ENCODE assay signal across 8 cellular contexts in genomic region chr19:43534811-43535761, GRCh38. TPM values are rescaled to one million over a fixed set of nuclear protein-coding genes. Genes with fewer than 3 reads are reported as not detected.
A peak's percentile ranks its signal among the peaks of the same experiment; 100 is the strongest.
DNase-seq lines count a peak whose midpoint lies in the region; ATAC-seq, FAIRE-seq and TF ChIP-seq lines count a peak whose summit lies in the region.

No MANE protein-coding gene starts in this region.

- no peaks in the 10 kb centered on the region for H3K27me3 Mint-ChIP-seq in stimulated activated memory B cell treated with anti-CD40 and anti-IgM and Interleukin-4, amounts not matched to agents 10 μg/mL and 1 μg/mL and 100 μg/mL, for 72 hours

- no peak overlapping the region for H3K9ac ChIP-seq in HepG2 (ENCODE audit: insufficient read depth, low read depth, low read length)

- 0 out of 2 replicates have a peak, but pooled peaks have one; percentile 18 for TF ChIP-seq RAD21 in HepG2 (CRISPR knock-in tag; IDR thresholded peaks at IDR 0.05)

- H3K4me2 ChIP-seq in HepG2 (ENCODE audit: low read depth, low read length): no peak overlapping the region

- no peaks in the 10 kb centered on the region for H3K79me2 ChIP-seq in HepG2 (ENCODE audit: insufficient read depth, low read length)

- peaks cover 34% of the 10 kb centered on the region for H3K36me3 Mint-ChIP-seq in stimulated activated memory B cell treated with anti-CD40 and anti-IgM and Interleukin-4, amounts not matched to agents 10 μg/mL and 1 μg/mL and 100 μg/mL, for 72 hours

- H3K4me3 ChIP-seq in HepG2 (replicated peaks in 1 of 3; ENCODE audit: insufficient read depth in 1 of 3, low read depth in 2 of 3, low read length in 3 of 3): no peak overlapping the region

- peak; percentile 72 for ATAC-seq in HepG2
- ATAC-seq in stimulated activated memory B cell treated with anti-CD40 and anti-IgM and Interleukin-4, amounts not matched to agents 10 μg/mL and 1 μg/mL and 100 μg/mL, for 72 hours: no peak
- ATAC-seq in HG03378 (IDR thresholded peaks at IDR 0.05; ENCODE audit: unreplicated experiment): no peak
- no peak for ATAC-seq in GM18909 (IDR thresholded peaks at IDR 0.05; ENCODE audit: poor library complexity, unreplicated experiment)

- peak overlapping the region; percentile 31 for H3K27ac Mint-ChIP-seq in stimulated activated memory B cell treated with anti-CD40 and anti-IgM and Interleukin-4, amounts not matched to agents 10 μg/mL and 1 μg/mL and 100 μg/mL, for 72 hours

- in situ Hi-C loops in SK-MEL-5 (cut with HindIII; ENCODE audit: low pct_unique_long_range_greater_than_20kb, low sequenced_read_pairs): no loop called here
- in situ Hi-C loops in HepG2 (cut with HindIII; ENCODE audit: extremely low pct_ligation_motif_present, low pct_unique_long_range_greater_than_20kb): no loop called here

- no peak for TF ChIP-seq POLR2A in HepG2 (IDR thresholded peaks at IDR 0.05; ENCODE audit: insufficient read depth in 1 of 2, low read depth in 2 of 2, low read length in 2 of 2)

- FAIRE-seq in HepG2 (lab: Jason Lieb, UNC): peak; percentile 23

- no TSS peak for BruUV-seq in HepG2 (replicated peaks; lab: Mats Ljungman, UMichigan)

- H3K4me3 Mint-ChIP-seq in stimulated activated memory B cell treated with anti-CD40 and anti-IgM and Interleukin-4, amounts not matched to agents 10 μg/mL and 1 μg/mL and 100 μg/mL, for 72 hours: peak overlapping the region; percentile 21

- H3K9me3 Mint-ChIP-seq in stimulated activated memory B cell treated with anti-CD40 and anti-IgM and Interleukin-4, amounts not matched to agents 10 μg/mL and 1 μg/mL and 100 μg/mL, for 72 hours: peaks cover 10% of the 10 kb centered on the region

- H4K20me1 ChIP-seq in HepG2 (ENCODE audit: insufficient read depth, low read length): no peaks in the 10 kb centered on the region

- CTCF ChIA-PET in HepG2 (lab: Yijun Ruan, JAX; ENCODE audit: low intra/inter-chr PET ratio, low total read pairs): interaction anchor here (1.3 kb wide), 1 partner anchor 117 kb away, joined by 5 read pairs; no protein-coding TSS in a partner anchor

- H3K4me1 ChIP-seq in HepG2 (ENCODE audit: insufficient read depth, low read length): peaks cover 6% of the 10 kb centered on the region; the same call in 1 of the 2 replicates

- H3K9me3 ChIP-seq in HepG2 (ENCODE audit: low read length): peaks cover 7% of the 10 kb centered on the region; the same call in 1 of the 2 replicates

- no peaks in the 10 kb centered on the region for H3K27me3 ChIP-seq in HepG2 (ENCODE audit: control insufficient read depth in 1 of 2, insufficient read depth in 2 of 2, low read length in 2 of 2)

- POLR2A ChIA-PET in HepG2 (lab: Yijun Ruan, JAX): no interaction called here

- H3K4me1 Mint-ChIP-seq in stimulated activated memory B cell treated with anti-CD40 and anti-IgM and Interleukin-4, amounts not matched to agents 10 μg/mL and 1 μg/mL and 100 μg/mL, for 72 hours: peaks cover 26% of the 10 kb centered on the region

- H2AFZ ChIP-seq in HepG2 (ENCODE audit: low read length): no peak overlapping the region

- H3K27ac ChIP-seq in cingulate gyrus (ENCODE audit: low read depth, low read length) (peak overlapping the region; percentile 100), HepG2 (ENCODE audit: extremely low read length, insufficient read depth, low read length) (no peak overlapping the region)

- intact Hi-C loops in HepG2 (cut with micrococcal nuclease; ENCODE audit: unreplicated experiment): loop anchor here (1.0 kb wide), 1 partner anchor 117 kb away; no protein-coding TSS in a partner anchor

- no peak for TF ChIP-seq EP300 in HepG2 (IDR thresholded peaks at IDR 0.05; ENCODE audit: low read depth in 2 of 2, low read length in 2 of 2)
- no peak for TF ChIP-seq EP300 in HepG2 (CRISPR knock-in tag; IDR thresholded peaks at IDR 0.05; ENCODE audit: borderline replicate concordance)

- peaks cover 1 to 11% of the 10 kb centered on the region in 2 experiments; a peak in 4 of 5 replicates for H3K36me3 ChIP-seq in HepG2 (replicated peaks in 1 of 2; ENCODE audit: control insufficient read depth in 1 of 2, insufficient read depth in 2 of 2, low read length in 2 of 2)

- 94% methylated on average over 57 of the region's 62 CpGs for WGBS in HepG2 (ENCODE audit: low lambda C conversion rate)

- peak; percentile 65 for TF ChIP-seq CTCF in HepG2 (CRISPR knock-in tag; IDR thresholded peaks at IDR 0.05)

- DNase-seq in activated CD8-positive, alpha-beta memory T cell treated with anti-CD3 and anti-CD28 coated beads for 24 hours: peak; percentile 73
- DNase-seq in activated CD8-positive, alpha-beta memory T cell treated with anti-CD3 and anti-CD28 coated beads, Interleukin-2, amount 50 U/mL, for 48 hours: no peak
- DNase-seq in SK-MEL-5 (ENCODE audit: low read depth, low spot score) (peak; percentile 68), HepG2 (ENCODE audit: low spot score) (peak; percentile 35)

RNA-seq across cellular contexts. Expression of gene ZNF575, which starts 2.1 kb away (rescaled TPM):
- not detected in 2 replicates for total RNA-seq in SK-MEL-5 (2014; rRNA removed; shearing (Covaris generic))
- 0.79 and 1.5 TPM in 2 replicates for polyA plus RNA-seq in SK-MEL-5 (2015; cell fraction: cytosol; rRNA removed)
- polyA plus RNA-seq in SK-MEL-5 (2015; cell fraction: nucleus; rRNA removed): 1.5 and 2.2 TPM in 2 replicates
- total RNA-seq in HepG2 (2016; rRNA removed; fragmentation: Illumina TruSeq; extraction: Trizol): 0.27 TPM in 1 of 2 replicates, not detected in the other
- not detected in 2 replicates for total RNA-seq in HepG2 (2016; cell fraction: cytosol; rRNA removed; fragmentation: Illumina TruSeq; extraction: Trizol; ENCODE audit: low read depth)
- total RNA-seq in HepG2 (2016; cell fraction: insoluble cytoplasmic fraction; rRNA removed; fragmentation: Illumina TruSeq; extraction: Trizol): 0.04 TPM in 1 of 2 replicates, not detected in the other
- 0.10 and 0.12 TPM in 2 replicates for total RNA-seq in HepG2 (2016; cell fraction: membrane; rRNA removed; fragmentation: Illumina TruSeq; extraction: Trizol)
- total RNA-seq in HepG2 (2016; cell fraction: nucleus; rRNA removed; fragmentation: Illumina TruSeq; extraction: Trizol): not detected in 2 replicates
- polyA plus RNA-seq in HepG2 (2011; rRNA removed): 0.17 TPM in 2 replicates
- 0.03 and 0.05 TPM in 2 replicates for polyA plus RNA-seq in HepG2 (2011; cell fraction: cytosol; rRNA removed)
- polyA plus RNA-seq in HepG2 (2011; cell fraction: nucleus; rRNA removed): 0.19 and 0.43 TPM in 2 replicates
- polyA plus RNA-seq in HepG2 (2012): 0.30 and 0.32 TPM in 2 replicates
- polyA plus RNA-seq in HepG2 (2016; cell fraction: cytosol; fragmentation: Illumina TruSeq; extraction: Trizol; ENCODE audit: low read depth): 0.27 and 0.37 TPM in 2 replicates
- 0.32 and 0.36 TPM in 2 replicates for polyA plus RNA-seq in HepG2 (2016; cell fraction: insoluble cytoplasmic fraction; fragmentation: Illumina TruSeq; extraction: Trizol; ENCODE audit: low read depth)
- polyA plus RNA-seq in HepG2 (2016; cell fraction: membrane; fragmentation: Illumina TruSeq; extraction: Trizol; ENCODE audit: low read depth): 0.44 and 0.72 TPM in 2 replicates
- polyA plus RNA-seq in HepG2 (2016; cell fraction: nucleus; fragmentation: Illumina TruSeq; extraction: Trizol; ENCODE audit: insufficient read depth, low read depth): 0.77 TPM in 1 of 2 replicates, not detected in the other
- 0.23 and 0.32 TPM in 2 replicates for polyA minus RNA-seq in HepG2 (2011; rRNA and poly(A)+ RNA removed; ENCODE audit: low replicate concordance)
- 0.26 TPM in 1 of 2 replicates, not detected in the other for polyA minus RNA-seq in HepG2 (2011; cell fraction: cytosol; rRNA and poly(A)+ RNA removed)
- 0.52 TPM in 1 of 2 replicates, not detected in the other for polyA minus RNA-seq in HepG2 (2011; cell fraction: nucleus; rRNA and poly(A)+ RNA removed)

RNA-seq across cellular contexts. Expression of gene ETHE1, which starts 8.1 kb away (rescaled TPM):
- 39.4 and 43.6 TPM in 2 replicates for total RNA-seq in SK-MEL-5 (2014; rRNA removed; shearing (Covaris generic))
- 62.1 and 77.5 TPM in 2 replicates for polyA plus RNA-seq in SK-MEL-5 (2015; cell fraction: cytosol; rRNA removed)
- 29.8 and 34.3 TPM in 2 replicates for polyA plus RNA-seq in SK-MEL-5 (2015; cell fraction: nucleus; rRNA removed)
- total RNA-seq in HepG2 (2016; rRNA removed; fragmentation: Illumina TruSeq; extraction: Trizol): 25.9 and 32.5 TPM in 2 replicates
- total RNA-seq in HepG2 (2016; cell fraction: cytosol; rRNA removed; fragmentation: Illumina TruSeq; extraction: Trizol; ENCODE audit: low read depth): 17.2 and 20.2 TPM in 2 replicates
- 27.1 and 33.1 TPM in 2 replicates for total RNA-seq in HepG2 (2016; cell fraction: insoluble cytoplasmic fraction; rRNA removed; fragmentation: Illumina TruSeq; extraction: Trizol)
- 23.3 and 25.9 TPM in 2 replicates for total RNA-seq in HepG2 (2016; cell fraction: membrane; rRNA removed; fragmentation: Illumina TruSeq; extraction: Trizol)
- 19.2 and 21.3 TPM in 2 replicates for total RNA-seq in HepG2 (2016; cell fraction: nucleus; rRNA removed; fragmentation: Illumina TruSeq; extraction: Trizol)
- polyA plus RNA-seq in HepG2 (2011; rRNA removed): 58.4 and 67.9 TPM in 2 replicates
- polyA plus RNA-seq in HepG2 (2011; cell fraction: cytosol; rRNA removed): 53.8 and 78.5 TPM in 2 replicates
- 67.5 and 68.2 TPM in 2 replicates for polyA plus RNA-seq in HepG2 (2011; cell fraction: nucleus; rRNA removed)
- polyA plus RNA-seq in HepG2 (2012): 22.1 and 28.3 TPM in 2 replicates
- 21.9 and 22.2 TPM in 2 replicates for polyA plus RNA-seq in HepG2 (2016; cell fraction: cytosol; fragmentation: Illumina TruSeq; extraction: Trizol; ENCODE audit: low read depth)
- 29.8 and 29.9 TPM in 2 replicates for polyA plus RNA-seq in HepG2 (2016; cell fraction: insoluble cytoplasmic fraction; fragmentation: Illumina TruSeq; extraction: Trizol; ENCODE audit: low read depth)
- polyA plus RNA-seq in HepG2 (2016; cell fraction: membrane; fragmentation: Illumina TruSeq; extraction: Trizol; ENCODE audit: low read depth): 24.0 and 25.6 TPM in 2 replicates
- 27.5 and 29.5 TPM in 2 replicates for polyA plus RNA-seq in HepG2 (2016; cell fraction: nucleus; fragmentation: Illumina TruSeq; extraction: Trizol; ENCODE audit: insufficient read depth, low read depth)
- polyA minus RNA-seq in HepG2 (2011; rRNA and poly(A)+ RNA removed; ENCODE audit: low replicate concordance): 60.6 and 68.2 TPM in 2 replicates
- polyA minus RNA-seq in HepG2 (2011; cell fraction: cytosol; rRNA and poly(A)+ RNA removed): 27.7 and 31.3 TPM in 2 replicates
- 15.2 and 19.4 TPM in 2 replicates for polyA minus RNA-seq in HepG2 (2011; cell fraction: nucleus; rRNA and poly(A)+ RNA removed)

RNA-seq across cellular contexts. Expression of gene PHLDB3, which starts 30.5 kb away (rescaled TPM):
- 18.6 and 19.5 TPM in 2 replicates for total RNA-seq in SK-MEL-5 (2014; rRNA removed; shearing (Covaris generic))
- 18.0 and 20.9 TPM in 2 replicates for polyA plus RNA-seq in SK-MEL-5 (2015; cell fraction: cytosol; rRNA removed)
- 15.4 and 16.0 TPM in 2 replicates for polyA plus RNA-seq in SK-MEL-5 (2015; cell fraction: nucleus; rRNA removed)
- total RNA-seq in HepG2 (2016; rRNA removed; fragmentation: Illumina TruSeq; extraction: Trizol): 9.0 and 14.5 TPM in 2 replicates
- total RNA-seq in HepG2 (2016; cell fraction: cytosol; rRNA removed; fragmentation: Illumina TruSeq; extraction: Trizol; ENCODE audit: low read depth): 2.3 and 3.9 TPM in 2 replicates
- 7.0 and 14.8 TPM in 2 replicates for total RNA-seq in HepG2 (2016; cell fraction: insoluble cytoplasmic fraction; rRNA removed; fragmentation: Illumina TruSeq; extraction: Trizol)
- total RNA-seq in HepG2 (2016; cell fraction: membrane; rRNA removed; fragmentation: Illumina TruSeq; extraction: Trizol): 4.8 and 4.9 TPM in 2 replicates
- total RNA-seq in HepG2 (2016; cell fraction: nucleus; rRNA removed; fragmentation: Illumina TruSeq; extraction: Trizol): 14.9 and 15.3 TPM in 2 replicates
- 11.3 and 14.2 TPM in 2 replicates for polyA plus RNA-seq in HepG2 (2011; rRNA removed)
- 7.0 and 9.5 TPM in 2 replicates for polyA plus RNA-seq in HepG2 (2011; cell fraction: cytosol; rRNA removed)
- 48.5 and 59.0 TPM in 2 replicates for polyA plus RNA-seq in HepG2 (2011; cell fraction: nucleus; rRNA removed)
- 9.8 and 10.4 TPM in 2 replicates for polyA plus RNA-seq in HepG2 (2012)
- polyA plus RNA-seq in HepG2 (2016; cell fraction: cytosol; fragmentation: Illumina TruSeq; extraction: Trizol; ENCODE audit: low read depth): 2.9 and 3.2 TPM in 2 replicates
- 10.2 and 10.8 TPM in 2 replicates for polyA plus RNA-seq in HepG2 (2016; cell fraction: insoluble cytoplasmic fraction; fragmentation: Illumina TruSeq; extraction: Trizol; ENCODE audit: low read depth)
- 3.5 and 4.6 TPM in 2 replicates for polyA plus RNA-seq in HepG2 (2016; cell fraction: membrane; fragmentation: Illumina TruSeq; extraction: Trizol; ENCODE audit: low read depth)
- 27.3 and 35.6 TPM in 2 replicates for polyA plus RNA-seq in HepG2 (2016; cell fraction: nucleus; fragmentation: Illumina TruSeq; extraction: Trizol; ENCODE audit: insufficient read depth, low read depth)
- 4.6 and 12.1 TPM in 2 replicates for polyA minus RNA-seq in HepG2 (2011; rRNA and poly(A)+ RNA removed; ENCODE audit: low replicate concordance)
- 8.2 and 9.8 TPM in 2 replicates for polyA minus RNA-seq in HepG2 (2011; cell fraction: cytosol; rRNA and poly(A)+ RNA removed)
- 19.8 and 21.6 TPM in 2 replicates for polyA minus RNA-seq in HepG2 (2011; cell fraction: nucleus; rRNA and poly(A)+ RNA removed)

RNA-seq across cellular contexts. Expression of gene XRCC1, which starts 40.2 kb away (rescaled TPM):
- 12.2 and 13.2 TPM in 2 replicates for total RNA-seq in SK-MEL-5 (2014; rRNA removed; shearing (Covaris generic))
- polyA plus RNA-seq in SK-MEL-5 (2015; cell fraction: cytosol; rRNA removed): 24.1 and 32.2 TPM in 2 replicates
- 26.0 and 39.7 TPM in 2 replicates for polyA plus RNA-seq in SK-MEL-5 (2015; cell fraction: nucleus; rRNA removed)
- total RNA-seq in HepG2 (2016; rRNA removed; fragmentation: Illumina TruSeq; extraction: Trizol): 21.8 and 26.3 TPM in 2 replicates
- total RNA-seq in HepG2 (2016; cell fraction: cytosol; rRNA removed; fragmentation: Illumina TruSeq; extraction: Trizol; ENCODE audit: low read depth): 6.7 and 8.5 TPM in 2 replicates
- total RNA-seq in HepG2 (2016; cell fraction: insoluble cytoplasmic fraction; rRNA removed; fragmentation: Illumina TruSeq; extraction: Trizol): 20.1 and 27.3 TPM in 2 replicates
- 10.4 and 12.8 TPM in 2 replicates for total RNA-seq in HepG2 (2016; cell fraction: membrane; rRNA removed; fragmentation: Illumina TruSeq; extraction: Trizol)
- 15.2 and 17.3 TPM in 2 replicates for total RNA-seq in HepG2 (2016; cell fraction: nucleus; rRNA removed; fragmentation: Illumina TruSeq; extraction: Trizol)
- polyA plus RNA-seq in HepG2 (2011; rRNA removed): 24.7 and 28.7 TPM in 2 replicates
- 21.1 and 30.4 TPM in 2 replicates for polyA plus RNA-seq in HepG2 (2011; cell fraction: cytosol; rRNA removed)
- 17.0 and 19.0 TPM in 2 replicates for polyA plus RNA-seq in HepG2 (2011; cell fraction: nucleus; rRNA removed)
- polyA plus RNA-seq in HepG2 (2012): 22.3 and 28.4 TPM in 2 replicates
- polyA plus RNA-seq in HepG2 (2016; cell fraction: cytosol; fragmentation: Illumina TruSeq; extraction: Trizol; ENCODE audit: low read depth): 7.4 and 7.7 TPM in 2 replicates
- 25.4 and 33.4 TPM in 2 replicates for polyA plus RNA-seq in HepG2 (2016; cell fraction: insoluble cytoplasmic fraction; fragmentation: Illumina TruSeq; extraction: Trizol; ENCODE audit: low read depth)
- polyA plus RNA-seq in HepG2 (2016; cell fraction: membrane; fragmentation: Illumina TruSeq; extraction: Trizol; ENCODE audit: low read depth): 10.3 and 12.0 TPM in 2 replicates
- 29.4 and 29.9 TPM in 2 replicates for polyA plus RNA-seq in HepG2 (2016; cell fraction: nucleus; fragmentation: Illumina TruSeq; extraction: Trizol; ENCODE audit: insufficient read depth, low read depth)
- polyA minus RNA-seq in HepG2 (2011; rRNA and poly(A)+ RNA removed; ENCODE audit: low replicate concordance): 30.5 and 32.9 TPM in 2 replicates
- 16.2 and 18.3 TPM in 2 replicates for polyA minus RNA-seq in HepG2 (2011; cell fraction: cytosol; rRNA and poly(A)+ RNA removed)
- polyA minus RNA-seq in HepG2 (2011; cell fraction: nucleus; rRNA and poly(A)+ RNA removed): 12.6 and 14.9 TPM in 2 replicates

RNA-seq across cellular contexts. Expression of gene PINLYP, which starts 40.5 kb away (rescaled TPM):
- total RNA-seq in SK-MEL-5 (2014; rRNA removed; shearing (Covaris generic)): not detected in 2 replicates
- polyA plus RNA-seq in SK-MEL-5 (2015; cell fraction: cytosol; rRNA removed): not detected in 2 replicates
- not detected in 2 replicates for polyA plus RNA-seq in SK-MEL-5 (2015; cell fraction: nucleus; rRNA removed)
- total RNA-seq in HepG2 (2016; rRNA removed; fragmentation: Illumina TruSeq; extraction: Trizol): 0.24 TPM in 1 of 2 replicates, not detected in the other
- total RNA-seq in HepG2 (2016; cell fraction: cytosol; rRNA removed; fragmentation: Illumina TruSeq; extraction: Trizol; ENCODE audit: low read depth): 0.53 TPM in 1 of 2 replicates, not detected in the other
- total RNA-seq in HepG2 (2016; cell fraction: insoluble cytoplasmic fraction; rRNA removed; fragmentation: Illumina TruSeq; extraction: Trizol): 0.26 TPM in 1 of 2 replicates, not detected in the other
- total RNA-seq in HepG2 (2016; cell fraction: membrane; rRNA removed; fragmentation: Illumina TruSeq; extraction: Trizol): 0.21 TPM in 1 of 2 replicates, not detected in the other
- total RNA-seq in HepG2 (2016; cell fraction: nucleus; rRNA removed; fragmentation: Illumina TruSeq; extraction: Trizol): not detected in 2 replicates
- polyA plus RNA-seq in HepG2 (2011; rRNA removed): 0.20 and 0.21 TPM in 2 replicates
- polyA plus RNA-seq in HepG2 (2011; cell fraction: cytosol; rRNA removed): 0.18 and 0.24 TPM in 2 replicates
- 0.21 and 0.42 TPM in 2 replicates for polyA plus RNA-seq in HepG2 (2011; cell fraction: nucleus; rRNA removed)
- 0.23 and 0.27 TPM in 2 replicates for polyA plus RNA-seq in HepG2 (2012)
- polyA plus RNA-seq in HepG2 (2016; cell fraction: cytosol; fragmentation: Illumina TruSeq; extraction: Trizol; ENCODE audit: low read depth): 0.16 TPM in 1 of 2 replicates, not detected in the other
- 0.53 TPM in 1 of 2 replicates, not detected in the other for polyA plus RNA-seq in HepG2 (2016; cell fraction: insoluble cytoplasmic fraction; fragmentation: Illumina TruSeq; extraction: Trizol; ENCODE audit: low read depth)
- not detected in 2 replicates for polyA plus RNA-seq in HepG2 (2016; cell fraction: membrane; fragmentation: Illumina TruSeq; extraction: Trizol; ENCODE audit: low read depth)
- polyA plus RNA-seq in HepG2 (2016; cell fraction: nucleus; fragmentation: Illumina TruSeq; extraction: Trizol; ENCODE audit: insufficient read depth, low read depth): 0.52 and 1.4 TPM in 2 replicates
- polyA minus RNA-seq in HepG2 (2011; rRNA and poly(A)+ RNA removed; ENCODE audit: low replicate concordance): 0.06 and 0.07 TPM in 2 replicates
- polyA minus RNA-seq in HepG2 (2011; cell fraction: cytosol; rRNA and poly(A)+ RNA removed): not detected in 2 replicates
- polyA minus RNA-seq in HepG2 (2011; cell fraction: nucleus; rRNA and poly(A)+ RNA removed): 0.13 TPM in 1 of 2 replicates, not detected in the other
